1 cellular context compared by ENCODE assay signal in genomic region chr17:73155410-73156165, GRCh38.
TF ChIP-seq lines count a peak whose summit lies in the region.

No MANE protein-coding gene starts in this region.

TF ChIP-seq in GM23338, 12 proteins besides CTCF, POLR2A, EP300 and RAD21 (continued from another document):
- no peak for TF ChIP-seq REST (IDR thresholded peaks at IDR 0.05; ENCODE audit: unreplicated experiment)
TF ChIP-seq in GM23338: peak in this region for 0.
